In genomic region chr7:12212051-12212485, GRCh38 we compare ENCODE assay signal across 8 cellular contexts. TPM values are rescaled to one million over a fixed set of nuclear protein-coding genes. Genes with fewer than 3 reads are reported as not detected.
DNase-seq lines count a peak whose midpoint lies in the region; ATAC-seq and TF ChIP-seq lines count a peak whose summit lies in the region.

No MANE protein-coding gene starts in this region.

- H3K27me3 Mint-ChIP-seq in activated CD4-positive, alpha-beta T cell treated with anti-CD3 and anti-CD28 coated beads for 36 hours: no peaks in the 10 kb centered on the region

- peak overlapping the region; percentile 27 for H3K9ac ChIP-seq in NT2/D1 (ENCODE audit: insufficient read length, low read depth)
- H3K9ac ChIP-seq in muscle layer of colon (ENCODE audit: low read length): peak overlapping the region; percentile 72

- POLR2A ChIA-PET in activated CD4-positive, alpha-beta T cell treated with anti-CD3 and anti-CD28 coated beads for 36 hours (lab: Charles Lee): no interaction called here

- H3K27me3 ChIP-seq in NT2/D1 (ENCODE audit: insufficient read depth, insufficient read length) (peaks cover 17% of the 10 kb centered on the region), muscle layer of colon (ENCODE audit: control insufficient read depth in 1 of 2, insufficient read depth in 2 of 2, low read length in 2 of 2) (no peaks in the 10 kb centered on the region)

- peaks cover 23% of the 10 kb centered on the region for H3K36me3 Mint-ChIP-seq in activated CD4-positive, alpha-beta T cell treated with anti-CD3 and anti-CD28 coated beads for 36 hours (ENCODE audit: low read depth)

- H3K9me3 ChIP-seq in NT2/D1 (ENCODE audit: insufficient read depth, low read length) (no peaks in the 10 kb centered on the region), muscle layer of colon (ENCODE audit: low read length) (no peaks in the 10 kb centered on the region)

- no peak for TF ChIP-seq CTCF in GM20000 (IDR thresholded peaks at IDR 0.05; ENCODE audit: extremely low read depth, missing control alignments)

- intact Hi-C loops in activated CD4-positive, alpha-beta T cell treated with anti-CD3 and anti-CD28 coated beads for 36 hours (cut with DNase I, micrococcal nuclease): loop anchor here in 1 of 2 experiments (10.0 kb wide), 1 partner anchor 1237 kb away; the partner anchor contains the start of gene PHF14

- H3K4me3 Mint-ChIP-seq in activated CD4-positive, alpha-beta T cell treated with anti-CD3 and anti-CD28 coated beads for 36 hours: peak overlapping the region; percentile 98

- no peaks in the 10 kb centered on the region for H3K4me1 ChIP-seq in NT2/D1 (ENCODE audit: insufficient read depth, insufficient read length)
- H3K4me1 ChIP-seq in muscle layer of colon (ENCODE audit: insufficient read depth, low read length): peaks cover 10% of the 10 kb centered on the region

- H3K4me3 ChIP-seq in NT2/D1 (ENCODE audit: insufficient read length, low read depth) (peak overlapping the region; percentile 72), muscle layer of colon (ENCODE audit: low read depth in 1 of 2, low read length in 2 of 2) (peak overlapping the region; percentile 86 to 88)

- DNase-seq in activated CD4-positive, alpha-beta T cell treated with anti-CD3 and anti-CD28 coated beads for 36 hours: peak; percentile 16
- no peak for DNase-seq in activated CD4-positive, alpha-beta T cell treated with anti-CD3 and anti-CD28 coated beads for 48 hours
- no peak for DNase-seq in NT2/D1 (ENCODE audit: low read depth, low spot score)
- DNase-seq in cerebellum (ENCODE audit: low spot score): peak; percentile 6
- no peak for DNase-seq in AG08396 (ENCODE audit: low spot score)
- DNase-seq in GM20000 (ENCODE audit: low spot score): no peak

- CTCF ChIA-PET in activated CD4-positive, alpha-beta T cell treated with anti-CD3 and anti-CD28 coated beads for 36 hours (lab: Charles Lee): interaction anchor here (1.2 kb wide), 1 partner anchor 33 kb away, joined by 4 read pairs; no protein-coding TSS in a partner anchor

- peaks cover 12% of the 10 kb centered on the region for H3K36me3 ChIP-seq in NT2/D1 (ENCODE audit: insufficient read depth, insufficient read length, low read length)
- peaks cover 10% of the 10 kb centered on the region for H3K36me3 ChIP-seq in muscle layer of colon (ENCODE audit: insufficient read depth, low read length)

- peak overlapping the region; percentile 100 for H3K27ac Mint-ChIP-seq in activated CD4-positive, alpha-beta T cell treated with anti-CD3 and anti-CD28 coated beads for 36 hours

- peak overlapping the region; percentile 97 for H3K27ac ChIP-seq in muscle layer of colon (ENCODE audit: low read depth, low read length)

- H3K9me3 Mint-ChIP-seq in activated CD4-positive, alpha-beta T cell treated with anti-CD3 and anti-CD28 coated beads for 36 hours (ENCODE audit: low read depth): no peaks in the 10 kb centered on the region

- H3K4me1 Mint-ChIP-seq in activated CD4-positive, alpha-beta T cell treated with anti-CD3 and anti-CD28 coated beads for 36 hours: peaks cover 35% of the 10 kb centered on the region

- ATAC-seq in activated CD4-positive, alpha-beta T cell treated with anti-CD3 and anti-CD28 coated beads for 36 hours: no peak
- no peak for ATAC-seq in GM21360 (IDR thresholded peaks at IDR 0.05; ENCODE audit: unreplicated experiment)

RNA-seq across cellular contexts. Expression of gene TMEM106B, which starts 1.0 kb away (rescaled TPM):
- 10 to 100 TPM; 21.6 to 25.3 TPM for total RNA-seq in activated CD4-positive, alpha-beta T cell treated with anti-CD3 and anti-CD28 coated beads for 36 hours
- 76.0 TPM for total RNA-seq in cerebellum

Comparison
In these comparisons a context has a peak if more than half of its experiments do, and no peak if none do; other contexts are left out.
1. DNase-seq: peak in activated CD4-positive, alpha-beta T cell treated with anti-CD3 and anti-CD28 coated beads for 36 hours (single experiment) and cerebellum (single experiment); none in activated CD4-positive, alpha-beta T cell treated with anti-CD3 and anti-CD28 coated beads for 48 hours (single experiment), NT2/D1 (single experiment), AG08396 (single experiment) and GM20000 (single experiment).